Comparison of ENCODE assay signal across 20 cellular contexts in the genomic region with DNA sequence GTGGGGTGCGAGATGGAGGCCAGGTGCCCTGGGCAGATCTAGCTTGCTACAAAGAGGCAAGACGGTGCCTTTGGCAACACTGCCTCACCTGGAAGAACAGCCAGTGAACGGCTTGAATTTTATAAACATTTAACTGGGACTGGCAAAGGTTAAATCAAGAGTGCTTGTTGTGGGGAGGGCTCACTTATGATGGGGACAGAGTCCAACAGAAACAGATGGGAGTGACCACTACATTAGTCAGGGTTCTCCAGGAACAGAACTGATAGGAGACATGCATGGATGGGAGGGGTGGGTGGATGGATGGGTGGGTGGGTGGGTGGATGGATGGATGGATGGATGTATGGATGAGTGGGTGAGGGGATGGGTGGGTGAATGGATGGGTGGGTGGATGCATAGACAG.
"Had no signal": no experiment of that assay in that cellular context is flagged by ENCODE, and none has a peak within 500 bp of the region (broad histone marks: within the 10 kb centered on the region; RNA-seq: fewer than 3 reads in every experiment).

No MANE protein-coding gene starts in this region.

- H3K4me1 Mint-ChIP-seq: endodermal cell had no signal

- H3K9me3 ChIP-seq: colonic mucosa, ovary, suprapubic skin, thyroid gland, upper lobe of right lung, vagina had no signal

- H3K4me3 Mint-ChIP-seq: endodermal cell; immature natural killer cell; naive thymus-derived CD4-positive, alpha-beta T cell; nephron progenitor cell had no signal

- H3K27ac ChIP-seq: colonic mucosa, foreskin keratinocyte, ovary, suprapubic skin, thyroid gland, upper lobe of right lung had no signal

- ATAC-seq: foreskin keratinocyte; naive thymus-derived CD4-positive, alpha-beta T cell; right cardiac atrium; stimulated activated naive CD8-positive, alpha-beta T cell treated with anti-CD3 and anti-CD28 coated beads, Interleukin-15, Interleukin-2, amounts not matched to agents 100 U/mL and 50 U/mL, for 24 hours; upper lobe of right lung had no signal

- H3K27ac Mint-ChIP-seq: endodermal cell; immature natural killer cell; naive thymus-derived CD4-positive, alpha-beta T cell; nephron progenitor cell had no signal

- H3K4me1 ChIP-seq: foreskin keratinocyte, upper lobe of right lung had no signal

- H3K4me3 ChIP-seq: colonic mucosa, ovary, smooth muscle cell, suprapubic skin, thyroid gland, upper lobe of right lung, vagina had no signal

- FAIRE-seq: endothelial cell of umbilical vein, keratinocyte had no signal

- H3K36me3 ChIP-seq: ovary had no signal

- H3K9me3 Mint-ChIP-seq: endodermal cell; immature natural killer cell; naive thymus-derived CD4-positive, alpha-beta T cell; nephron progenitor cell had no signal

- H3K27me3 ChIP-seq: colonic mucosa, ovary, thyroid gland, upper lobe of right lung, vagina had no signal

- DNase-seq: colonic mucosa; effector CD4-positive, alpha-beta T cell; endodermal cell; erythroblast; foreskin keratinocyte; immature natural killer cell; mesendoderm; naive thymus-derived CD4-positive, alpha-beta T cell; nephron progenitor cell; ovary; stimulated activated CD4-positive, alpha-beta T cell treated with anti-CD3 and anti-CD28 coated beads, Interleukin-2, amount 100 ng/mL, for 48 hours; stimulated activated naive CD8-positive, alpha-beta T cell treated with anti-CD3 and anti-CD28 coated beads, Interleukin-15, Interleukin-2, amounts not matched to agents 100 U/mL and 50 U/mL, for 24 hours; thyroid gland; upper lobe of right lung had no signal

- H3K4me2 ChIP-seq: smooth muscle cell had no signal
